Comparison of ENCODE assay signal across 16 cellular contexts in genomic region chr7:101943306-101943705, GRCh38.
DNase-seq lines count a peak whose midpoint lies in the region; ATAC-seq and TF ChIP-seq lines count a peak whose summit lies in the region.
"Had no signal": no experiment of that assay in that cellular context is flagged by ENCODE, and none has a peak within 500 bp of the region (broad histone marks: within the 10 kb centered on the region; RNA-seq: fewer than 3 reads in every experiment).

No MANE protein-coding gene starts in this region.

- TF ChIP-seq EP300 in gastroesophageal sphincter (IDR thresholded peaks at IDR 0.05): no peak
- no peak for TF ChIP-seq EP300 in sigmoid colon (IDR thresholded peaks at IDR 0.05)

- no peak for TF ChIP-seq CTCF in right atrium auricular region (IDR thresholded peaks at IDR 0.05)
- TF ChIP-seq CTCF in gastroesophageal sphincter (IDR thresholded peaks at IDR 0.05): no peak
- TF ChIP-seq CTCF in sigmoid colon (IDR thresholded peaks at IDR 0.05): no peak

- H3K27ac ChIP-seq in right atrium auricular region (peak overlapping the region; percentile 56 to 88), gastroesophageal sphincter (peak overlapping the region in 3 of 4 donors; percentile 87 to 93 (median 90)), sigmoid colon (peak overlapping the region; percentile 82 to 93 (median 86))
- H3K27ac ChIP-seq: HL-60, SJCRH30 had no signal

- H3K27me3 ChIP-seq in right atrium auricular region (no peaks in the 10 kb centered on the region), gastroesophageal sphincter (no peaks in the 10 kb centered on the region), sigmoid colon (no peaks in the 10 kb centered on the region)
- H3K27me3 ChIP-seq: SJCRH30 had no signal

- H3K4me3 ChIP-seq in right atrium auricular region: no peak overlapping the region
- no peak overlapping the region for H3K4me3 ChIP-seq in gastroesophageal sphincter
- H3K4me3 ChIP-seq in sigmoid colon: no peak overlapping the region
- H3K4me3 ChIP-seq: SJCRH30 had no signal

- H3K36me3 ChIP-seq in right atrium auricular region (no peaks in the 10 kb centered on the region), gastroesophageal sphincter (no peaks in the 10 kb centered on the region), sigmoid colon (no peaks in the 10 kb centered on the region)
- H3K36me3 ChIP-seq: SJCRH30 had no signal

- H3K4me1 ChIP-seq in right atrium auricular region (peaks cover 0 to 68% of the 10 kb centered on the region in 2 donors), gastroesophageal sphincter (peaks cover 3 to 88% (median 29%) of the 10 kb centered on the region in 3 donors), sigmoid colon (peaks cover 0 to 92% (median 77%) of the 10 kb centered on the region in 4 donors)
- H3K4me1 ChIP-seq: SJCRH30 had no signal

- no peak for ATAC-seq in left cardiac atrium
- no peak for ATAC-seq in gastroesophageal sphincter

- intact Hi-C loops in left cardiac atrium (cut with DNase I): no loop called here
- intact Hi-C loops in sigmoid colon (cut with DNase I): loop anchor here (5.0 kb wide), 1 partner anchor 126 kb away; the partner anchor contains the start of gene CUX1

- 93% methylated on average over 12 of the region's 15 CpGs; no CpG with 5 or more reads in 1 of the 2 donors for WGBS in gastroesophageal sphincter (ENCODE audit: low coverage in 1 of 2), 2 donors
- 91 to 94% methylated on average over 15 of the region's 15 CpGs for WGBS in sigmoid colon, 2 donors

- no peak for TF ChIP-seq POLR2A in gastroesophageal sphincter (IDR thresholded peaks at IDR 0.05)
- TF ChIP-seq POLR2A in sigmoid colon (IDR thresholded peaks at IDR 0.05): no peak

- DNase-seq in right atrium auricular region (ENCODE audit: low spot score): no peak
- no peak for DNase-seq in left cardiac atrium
- DNase-seq in sigmoid colon: peak; percentile 57
- DNase-seq in DMS53 (lab: John Stamatoyannopoulos, UW): no peak
- DNase-seq in NCI-H2107 treated with DMSO at 0.1 percent for 48 hours (lab: John Stamatoyannopoulos, UW; ENCODE audit: unreplicated experiment): no peak
- DNase-seq in cerebellum (ENCODE audit: low spot score): no peak
- no peak for DNase-seq in NCI-H2196 (lab: John Stamatoyannopoulos, UW; ENCODE audit: unreplicated experiment)
- DNase-seq: Calu3; CD4-positive, CD25-positive, alpha-beta regulatory T cell; DMS79; NCI-H1694; NCI-H446 treated with DMSO at 0.1 percent for 48 hours; NCI-H774; SJCRH30 had no signal

- no peaks in the 10 kb centered on the region for H3K9me3 ChIP-seq in right atrium auricular region
- H3K9me3 ChIP-seq in gastroesophageal sphincter: no peaks in the 10 kb centered on the region
- no peaks in the 10 kb centered on the region for H3K9me3 ChIP-seq in sigmoid colon
- H3K9me3 ChIP-seq: SJCRH30 had no signal
